Comparison of ENCODE assay signal across 22 cellular contexts in the genomic region with DNA sequence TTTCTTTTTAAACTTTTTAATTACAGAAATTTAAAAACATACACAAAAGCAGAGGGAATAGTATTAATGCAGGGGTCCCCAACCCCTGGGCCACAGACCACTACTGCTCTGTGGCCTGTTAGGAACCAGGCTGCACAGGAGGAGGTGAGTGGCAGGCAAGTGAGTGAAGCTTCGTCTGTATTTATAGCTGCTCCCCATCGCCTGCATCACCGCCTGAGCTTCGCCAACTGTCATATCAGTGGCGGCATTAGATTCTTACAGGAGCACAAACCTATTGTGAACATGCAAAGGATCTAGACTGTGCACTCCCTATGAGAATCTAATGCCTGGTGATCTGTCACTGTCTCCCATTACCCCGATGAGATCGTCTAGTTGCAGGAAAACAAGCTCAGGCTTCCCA. TPM values are rescaled to one million over a fixed set of nuclear protein-coding genes. Genes with fewer than 3 reads are reported as not detected.
"Had no signal": no experiment of that assay in that cellular context is flagged by ENCODE, and none has a peak within 500 bp of the region (broad histone marks: within the 10 kb centered on the region; RNA-seq: fewer than 3 reads in every experiment).

No MANE protein-coding gene starts in this region.

- H3K27ac ChIP-seq: adrenal gland, psoas muscle, right lobe of liver, suprapubic skin had no signal

- H3K27me3 Mint-ChIP-seq: type B pancreatic cell had no signal

- DNase-seq: activated CD4-positive, CD25-positive, alpha-beta regulatory T cell; activated CD8-positive, alpha-beta memory T cell treated with anti-CD3 and anti-CD28 coated beads for 24 hours; activated T-cell treated with anti-CD3 and anti-CD28 coated beads for 4 hours; adrenal gland; kidney glomerular epithelial cell; mesenchymal stem cell; psoas muscle; right lobe of liver; stimulated activated CD4-positive, alpha-beta T cell treated with anti-CD3 and anti-CD28 coated beads, Interleukin-4, amount 100 ng/mL, for 4 hours; stimulated activated CD8-positive, alpha-beta memory T cell treated with anti-CD3 and anti-CD28 coated beads, Interleukin-4, amount 100 ng/mL, for 48 hours had no signal

- H3K36me3 Mint-ChIP-seq: type B pancreatic cell had no signal

- H3K9me3 Mint-ChIP-seq: stimulated activated naive CD8-positive, alpha-beta T cell treated with anti-CD3 and anti-CD28 coated beads, Interleukin-15, Interleukin-2, amounts not matched to agents 100 ng/mL and 50 ng/mL, for 24 hours; type B pancreatic cell had no signal

- ATAC-seq: psoas muscle, SK-N-SH treated with all-trans-retinoic acid at 6 μM for 48 hours had no signal

- H3K9me3 ChIP-seq: adrenal gland, esophagus muscularis mucosa, psoas muscle, right lobe of liver, suprapubic skin had no signal

- H3K36me3 ChIP-seq: adrenal gland, right lobe of liver, suprapubic skin had no signal

- H3K27ac Mint-ChIP-seq: activated CD4-positive, alpha-beta T cell treated with anti-CD3 and anti-CD28 coated beads, Interleukin-2, amount 10 ng/mL, durations not matched to agents 24 days and 14 days; stimulated activated naive CD8-positive, alpha-beta T cell treated with anti-CD3 and anti-CD28 coated beads, Interleukin-15, Interleukin-2, amounts not matched to agents 100 ng/mL and 50 ng/mL, for 24 hours; type B pancreatic cell had no signal

- H3K4me1 ChIP-seq: adrenal gland, right lobe of liver, suprapubic skin had no signal

- H3K4me3 ChIP-seq: adrenal gland, esophagus muscularis mucosa, psoas muscle, right lobe of liver, smooth muscle cell, suprapubic skin had no signal

- H3K4me3 Mint-ChIP-seq: activated naive CD4-positive, alpha-beta T cell treated with anti-CD3 and anti-CD28 coated beads, Interleukin-2, amount 10 ng/mL, durations not matched to agents 7 days and 5 days; neural crest cell; stimulated activated naive CD8-positive, alpha-beta T cell treated with anti-CD3 and anti-CD28 coated beads, Interleukin-15, Interleukin-2, amounts not matched to agents 100 ng/mL and 50 ng/mL, for 24 hours; type B pancreatic cell had no signal

- H3K4me1 Mint-ChIP-seq: neural crest cell had no signal

- H3K27me3 ChIP-seq: adrenal gland, esophagus muscularis mucosa, right lobe of liver, suprapubic skin had no signal

RNA-seq across cellular contexts. Expression of a gene that starts 22.4 kb away (rescaled TPM):
- total RNA-seq: activated CD4-positive, alpha-beta T cell treated with anti-CD3 and anti-CD28 coated beads, Interleukin-2, amount 10 ng/mL, durations not matched to agents 24 days and 14 days; neural crest cell; osteoblast; psoas muscle; smooth muscle cell; suprapubic skin; T-helper 2 cell treated with Interferon-gamma antibody and Interleukin-4, amounts not matched to agents 100 ng/mL and 5 ng/mL, for 36 hours had no signal
- polyA plus RNA-seq: adrenal gland, liver, smooth muscle cell had no signal

RNA-seq across cellular contexts. Expression of a gene that starts 34.5 kb away (rescaled TPM):
- total RNA-seq: neural crest cell, osteoblast had no signal
